8 cellular contexts compared by ENCODE assay signal in the genomic region with DNA sequence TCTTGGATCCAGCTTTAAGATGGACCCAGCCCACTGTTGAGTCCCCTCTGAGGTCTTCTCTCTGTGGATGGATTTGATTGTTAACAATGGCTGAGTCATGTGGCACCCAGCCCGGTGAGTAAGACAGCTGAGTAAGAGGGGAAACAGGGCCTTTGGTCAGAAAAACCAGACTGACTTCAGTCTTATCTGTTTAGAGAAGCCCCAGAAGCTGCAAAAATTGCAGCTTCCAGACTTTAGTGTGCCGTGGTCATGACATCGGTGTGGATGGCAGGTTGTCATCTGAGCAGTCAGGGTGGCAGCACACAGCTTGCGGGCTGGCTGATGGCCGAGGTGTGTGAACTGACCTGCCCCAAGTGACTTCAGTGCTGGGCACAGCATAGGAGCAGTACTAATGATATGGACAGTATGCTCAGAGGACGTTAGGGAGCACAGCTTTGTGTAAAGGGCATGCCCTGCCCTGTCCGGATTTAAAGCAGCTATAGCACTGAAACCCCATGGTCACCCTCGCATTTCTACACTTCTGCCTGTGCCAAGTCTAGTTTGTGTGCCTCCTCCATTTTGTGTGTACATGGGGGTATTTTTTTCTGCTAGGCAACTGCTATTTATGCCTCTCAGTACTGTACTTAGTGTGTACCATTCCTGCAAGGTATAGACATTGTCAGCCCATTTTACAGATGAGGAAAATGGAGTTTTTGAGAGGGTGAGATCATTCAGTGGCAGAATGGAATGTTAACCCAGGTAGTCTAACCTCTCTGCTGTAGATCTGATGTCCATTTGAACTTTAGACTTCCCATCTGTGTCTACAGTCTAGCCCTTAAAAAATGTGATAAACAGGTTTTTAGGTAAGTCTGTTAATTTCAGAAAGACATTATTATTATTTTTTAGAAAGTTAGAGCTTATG. TPM values are rescaled to one million over a fixed set of nuclear protein-coding genes. Genes with fewer than 3 reads are reported as not detected.
DNase-seq lines count a peak whose midpoint lies in the region; ATAC-seq and TF ChIP-seq lines count a peak whose summit lies in the region.

No MANE protein-coding gene starts in this region.

- TF ChIP-seq CTCF in RWPE2 (IDR thresholded peaks at IDR 0.05; ENCODE audit: poor library complexity, severe bottlenecking), result no peak

- peak overlapping the region; percentile 20 for H3K27ac Mint-ChIP-seq in stimulated activated effector memory CD8-positive, alpha-beta T cell treated with anti-CD3 and anti-CD28 coated beads, Interleukin-12 subunit alpha, Interleukin-12 subunit beta, amount 100 ng/mL, for 72 hours

- no peaks in the 10 kb centered on the region for H3K9me3 ChIP-seq in RWPE2 (ENCODE audit: severe bottlenecking)

- H2BK5ac ChIP-seq in mesendoderm (ENCODE audit: low read length), result no peak overlapping the region

- H3K79me1 ChIP-seq in mesendoderm (ENCODE audit: low read length), result peaks cover 21% of the 10 kb centered on the region

- no peak overlapping the region for H4K8ac ChIP-seq in mesendoderm (ENCODE audit: low read depth, low read length)

- no peaks in the 10 kb centered on the region for H3K9me3 Mint-ChIP-seq in stimulated activated effector memory CD8-positive, alpha-beta T cell treated with anti-CD3 and anti-CD28 coated beads, Interleukin-12 subunit alpha, Interleukin-12 subunit beta, amount 100 ng/mL, for 72 hours

- DNase-seq in DMS53 (lab: John Stamatoyannopoulos, UW), result peak; percentile 43
- no peak for DNase-seq in DMS53 treated with DMSO at 0.1 percent for 48 hours (lab: John Stamatoyannopoulos, UW; ENCODE audit: unreplicated experiment)
- peak; percentile 87 for DNase-seq in RWPE2 (ENCODE audit: low spot score)
- peak; percentile 93 for DNase-seq in dedifferentiated amniotic fluid mesenchymal stem cell (ENCODE audit: extremely low spot score)
- peak; percentile 75 for DNase-seq in mesendoderm
- peak; percentile 20 to 71 for DNase-seq in stimulated activated effector memory CD8-positive, alpha-beta T cell treated with anti-CD3 and anti-CD28 coated beads, Interleukin-12 subunit alpha, Interleukin-12 subunit beta, amount 100 ng/mL, for 72 hours (ENCODE audit: low spot score in 2 of 2)
- DNase-seq in effector CD8-positive, alpha-beta T cell (lab: John Stamatoyannopoulos, UW), result no peak
- no peak for DNase-seq in NCI-H748 (lab: John Stamatoyannopoulos, UW; ENCODE audit: unreplicated experiment)

- H2AK5ac ChIP-seq in mesendoderm (ENCODE audit: low read length), result no peak overlapping the region

- H3K4me1 Mint-ChIP-seq in stimulated activated effector memory CD8-positive, alpha-beta T cell treated with anti-CD3 and anti-CD28 coated beads, Interleukin-12 subunit alpha, Interleukin-12 subunit beta, amount 100 ng/mL, for 72 hours, result peaks cover 18% of the 10 kb centered on the region

- H3K4me3 ChIP-seq in RWPE2 (ENCODE audit: severe bottlenecking), result no peak overlapping the region
- no peak overlapping the region for H3K4me3 ChIP-seq in mesendoderm (ENCODE audit: low read length)

- H3K9ac ChIP-seq in mesendoderm (ENCODE audit: low read length), result no peak overlapping the region

- H4K5ac ChIP-seq in mesendoderm (ENCODE audit: low read length), result no peak overlapping the region

- H3K18ac ChIP-seq in mesendoderm (ENCODE audit: low read length), result no peak overlapping the region

- H3K27me3 ChIP-seq in RWPE2 (ENCODE audit: insufficient read depth, poor library complexity, severe bottlenecking) (no peaks in the 10 kb centered on the region), mesendoderm (ENCODE audit: insufficient read depth, low read length, poor library complexity) (no peaks in the 10 kb centered on the region)

- H2BK120ac ChIP-seq in mesendoderm (ENCODE audit: low read depth, low read length), result no peak overlapping the region

- H3K27ac ChIP-seq in RWPE2 (ENCODE audit: poor library complexity, severe bottlenecking) (peak overlapping the region; percentile 94), mesendoderm (ENCODE audit: low read depth, low read length) (no peak overlapping the region)

- H3K79me2 ChIP-seq in mesendoderm (ENCODE audit: control insufficient read depth, insufficient read depth, low read length), result peaks cover 47% of the 10 kb centered on the region

- H3K4ac ChIP-seq in mesendoderm (ENCODE audit: low read depth, low read length), result no peak overlapping the region

- no peak overlapping the region for H3K23ac ChIP-seq in mesendoderm (ENCODE audit: low read length)

- H3K4me2 ChIP-seq in mesendoderm (ENCODE audit: low read length), result no peak overlapping the region

- peak; percentile 69 for ATAC-seq in RWPE2 (ENCODE audit: low read depth)
- peak; percentile 99 for ATAC-seq in stimulated activated effector memory CD8-positive, alpha-beta T cell treated with anti-CD3 and anti-CD28 coated beads, Interleukin-12 subunit alpha, Interleukin-12 subunit beta, amount 100 ng/mL, for 72 hours

- WGBS in mesendoderm (ENCODE audit: extremely low coverage, insufficient coverage, low lambda C conversion rate), result no CpG with 5 or more reads among the region's 8 CpGs

- H2BK15ac ChIP-seq in mesendoderm (replicated peaks; ENCODE audit: low read depth), result no peak overlapping the region

- H3K4me1 ChIP-seq in RWPE2 (ENCODE audit: insufficient read depth, poor library complexity, severe bottlenecking) (peaks cover 96% of the 10 kb centered on the region), mesendoderm (ENCODE audit: control insufficient read depth, low read depth, low read length) (peaks cover 15% of the 10 kb centered on the region)

- H3K4me3 Mint-ChIP-seq in stimulated activated effector memory CD8-positive, alpha-beta T cell treated with anti-CD3 and anti-CD28 coated beads, Interleukin-12 subunit alpha, Interleukin-12 subunit beta, amount 100 ng/mL, for 72 hours, result no peak overlapping the region

- H3K36me3 ChIP-seq in RWPE2 (ENCODE audit: low read depth), result peaks cover 78% of the 10 kb centered on the region
- H3K36me3 ChIP-seq in mesendoderm (ENCODE audit: control insufficient read depth, insufficient read depth, low read length), result no peaks in the 10 kb centered on the region

- H3K36me3 Mint-ChIP-seq in stimulated activated effector memory CD8-positive, alpha-beta T cell treated with anti-CD3 and anti-CD28 coated beads, Interleukin-12 subunit alpha, Interleukin-12 subunit beta, amount 100 ng/mL, for 72 hours, result no peaks in the 10 kb centered on the region

- H3K56ac ChIP-seq in mesendoderm (ENCODE audit: low read length), result peak overlapping the region; percentile 63

RNA-seq across cellular contexts. Expression of gene FLNB, which starts 44.4 kb away (rescaled TPM):
- 26.8 TPM for polyA plus RNA-seq in mesendoderm (2013, experiment 1 of 2)
- 26.5 TPM for polyA plus RNA-seq in mesendoderm (2013, experiment 2 of 2)

Comparison
In these comparisons a context has a peak if more than half of its experiments do, and no peak if none do; other contexts are left out.
1. DNase-seq: peak in DMS53 (single experiment), RWPE2 (single experiment), dedifferentiated amniotic fluid mesenchymal stem cell (single experiment), mesendoderm (single experiment) and stimulated activated effector memory CD8-positive, alpha-beta T cell treated with anti-CD3 and anti-CD28 coated beads, Interleukin-12 subunit alpha, Interleukin-12 subunit beta, amount 100 ng/mL, for 72 hours (2 of 2); none in DMS53 treated with DMSO at 0.1 percent for 48 hours (single experiment), effector CD8-positive, alpha-beta T cell (single experiment) and NCI-H748 (single experiment).